Comparison of ENCODE assay signal across 1 cellular context in genomic region chr13:92535222-92536006, GRCh38.
TF ChIP-seq lines count a peak whose summit lies in the region.

No MANE protein-coding gene starts in this region.

TF ChIP-seq in K562, 482 proteins besides CTCF, POLR2A, EP300 and RAD21 (continued from another document):
- TF ChIP-seq, protein P1, sequence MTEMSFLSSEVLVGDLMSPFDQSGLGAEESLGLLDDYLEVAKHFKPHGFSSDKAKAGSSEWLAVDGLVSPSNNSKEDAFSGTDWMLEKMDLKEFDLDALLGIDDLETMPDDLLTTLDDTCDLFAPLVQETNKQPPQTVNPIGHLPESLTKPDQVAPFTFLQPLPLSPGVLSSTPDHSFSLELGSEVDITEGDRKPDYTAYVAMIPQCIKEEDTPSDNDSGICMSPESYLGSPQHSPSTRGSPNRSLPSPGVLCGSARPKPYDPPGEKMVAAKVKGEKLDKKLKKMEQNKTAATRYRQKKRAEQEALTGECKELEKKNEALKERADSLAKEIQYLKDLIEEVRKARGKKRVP (CRISPR knock-in tag; IDR thresholded peaks at IDR 0.05) = no peak
- TF ChIP-seq, protein P2, sequence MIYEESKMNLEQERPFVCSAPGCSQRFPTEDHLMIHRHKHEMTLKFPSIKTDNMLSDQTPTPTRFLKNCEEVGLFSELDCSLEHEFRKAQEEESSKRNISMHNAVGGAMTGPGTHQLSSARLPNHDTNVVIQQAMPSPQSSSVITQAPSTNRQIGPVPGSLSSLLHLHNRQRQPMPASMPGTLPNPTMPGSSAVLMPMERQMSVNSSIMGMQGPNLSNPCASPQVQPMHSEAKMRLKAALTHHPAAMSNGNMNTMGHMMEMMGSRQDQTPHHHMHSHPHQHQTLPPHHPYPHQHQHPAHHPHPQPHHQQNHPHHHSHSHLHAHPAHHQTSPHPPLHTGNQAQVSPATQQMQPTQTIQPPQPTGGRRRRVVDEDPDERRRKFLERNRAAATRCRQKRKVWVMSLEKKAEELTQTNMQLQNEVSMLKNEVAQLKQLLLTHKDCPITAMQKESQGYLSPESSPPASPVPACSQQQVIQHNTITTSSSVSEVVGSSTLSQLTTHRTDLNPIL (CRISPR knock-in tag; IDR thresholded peaks at IDR 0.05) = no peak
- TF ChIP-seq, protein P3, sequence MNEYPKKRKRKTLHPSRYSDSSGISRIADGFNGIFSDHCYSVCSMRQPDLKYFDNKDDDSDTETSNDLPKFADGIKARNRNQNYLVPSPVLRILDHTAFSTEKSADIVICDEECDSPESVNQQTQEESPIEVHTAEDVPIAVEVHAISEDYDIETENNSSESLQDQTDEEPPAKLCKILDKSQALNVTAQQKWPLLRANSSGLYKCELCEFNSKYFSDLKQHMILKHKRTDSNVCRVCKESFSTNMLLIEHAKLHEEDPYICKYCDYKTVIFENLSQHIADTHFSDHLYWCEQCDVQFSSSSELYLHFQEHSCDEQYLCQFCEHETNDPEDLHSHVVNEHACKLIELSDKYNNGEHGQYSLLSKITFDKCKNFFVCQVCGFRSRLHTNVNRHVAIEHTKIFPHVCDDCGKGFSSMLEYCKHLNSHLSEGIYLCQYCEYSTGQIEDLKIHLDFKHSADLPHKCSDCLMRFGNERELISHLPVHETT (CRISPR knock-in tag; conservative IDR thresholded peaks at IDR 0.05 in 1 of 2, IDR thresholded peaks at IDR 0.05 in 1 of 2) = peak in 1 of 2 experiments; percentile 89; a peak in 2 of 4 replicates
- no peak for TF ChIP-seq BCOR (IDR thresholded peaks at IDR 0.05)
- no peak for TF ChIP-seq PCBP1 (IDR thresholded peaks at IDR 0.05; ENCODE audit: low read depth, low read length, poor library complexity, severe bottlenecking)
- no peak for TF ChIP-seq E2F4 (CRISPR knock-in tag; IDR thresholded peaks at IDR 0.05; ENCODE audit: low read depth)
- no peak for TF ChIP-seq ELK3 (CRISPR knock-in tag; IDR thresholded peaks at IDR 0.05)
- TF ChIP-seq NR0B1 (IDR thresholded peaks at IDR 0.05; ENCODE audit: partially characterized antibody) = no peak
- TF ChIP-seq MECOM (CRISPR knock-in tag; IDR thresholded peaks at IDR 0.05) = no peak
- TF ChIP-seq ZNF277 (CRISPR knock-in tag; IDR thresholded peaks at IDR 0.05; ENCODE audit: borderline replicate concordance) = peak; percentile 52; the same call in 1 of the 2 replicates
- no peak for TF ChIP-seq TFE3 (CRISPR knock-in tag; IDR thresholded peaks at IDR 0.05)
- TF ChIP-seq USF2 (CRISPR knock-in tag; IDR thresholded peaks at IDR 0.05) = 0 out of 2 replicates have a peak, but pooled peaks have one; percentile 12
- no peak for TF ChIP-seq FOXA1 (IDR thresholded peaks at IDR 0.05; ENCODE audit: borderline replicate concordance)
- no peak for TF ChIP-seq BDP1 (IDR thresholded peaks at IDR 0.05; ENCODE audit: insufficient read depth, insufficient read length)
- TF ChIP-seq ZNF184 (CRISPR knock-in tag; IDR thresholded peaks at IDR 0.05) = peak; percentile 52; the same call in 1 of the 2 replicates
- TF ChIP-seq SNIP1 (IDR thresholded peaks at IDR 0.05; ENCODE audit: low read depth) = no peak
- TF ChIP-seq ZNF274 (IDR thresholded peaks at IDR 0.05; ENCODE audit: borderline replicate concordance, low read depth, low read length) = no peak
TF ChIP-seq in K562: peak in this region for 5.
